7 cellular contexts compared by ENCODE assay signal in genomic region chrX:85089321-85089840, GRCh38.
"Had no signal": no experiment of that assay in that cellular context is flagged by ENCODE, and none has a peak within 500 bp of the region (broad histone marks: within the 10 kb centered on the region; RNA-seq: fewer than 3 reads in every experiment).

No MANE protein-coding gene starts in this region.

- H3K4me3 ChIP-seq: K562 had no signal

- H3K27ac ChIP-seq: HL-60, KMS-11 had no signal

- DNase-seq: IMR-90, KBM-7, KG1 had no signal

- ATAC-seq: HepG2, K562 had no signal
